Comparison of ENCODE assay signal across 17 cellular contexts in genomic region chr19:18264428-18264827, GRCh38. TPM values are rescaled to one million over a fixed set of nuclear protein-coding genes. Genes with fewer than 3 reads are reported as not detected.
DNase-seq lines count a peak whose midpoint lies in the region; ATAC-seq, FAIRE-seq and TF ChIP-seq lines count a peak whose summit lies in the region.
"Had no signal": no experiment of that assay in that cellular context is flagged by ENCODE, and none has a peak within 500 bp of the region (broad histone marks: within the 10 kb centered on the region; RNA-seq: fewer than 3 reads in every experiment).

No MANE protein-coding gene starts in this region.

- H3K9me3 ChIP-seq in K562 (replicated peaks; ENCODE audit: control insufficient read depth, insufficient read depth, low read depth, low read length): no peaks in the 10 kb centered on the region
- H3K9me3 ChIP-seq: BE2C had no signal

- H3K79me2 ChIP-seq in K562 (ENCODE audit: control insufficient read depth, insufficient read depth, low read length): no peaks in the 10 kb centered on the region

- H3K4me1 Mint-ChIP-seq in activated naive CD8-positive, alpha-beta T cell treated with anti-CD3 and anti-CD28 coated beads, Interleukin-2, amount 10 ng/mL, durations not matched to agents 7 days and 5 days: peaks cover 7% of the 10 kb centered on the region
- H3K4me1 Mint-ChIP-seq in activated naive CD8-positive, alpha-beta T cell treated with anti-CD3 and anti-CD28 coated beads for 36 hours: no peaks in the 10 kb centered on the region

- BruUV-seq in K562 (replicated peaks; lab: Mats Ljungman, UMichigan): no TSS peak

- POLR2A ChIA-PET in activated naive CD8-positive, alpha-beta T cell treated with anti-CD3 and anti-CD28 coated beads, Interleukin-2, amount 10 ng/mL, durations not matched to agents 7 days and 5 days (lab: Charles Lee): no interaction called here
- POLR2A ChIA-PET in K562 (lab: Yijun Ruan, JAX): interaction anchor here (1.0 to 3.3 kb wide), 3 partner anchors 11 to 123 kb away, joined by 5 to 44 read pairs (median 6); partner anchors contain the start of gene JUND

- no peaks in the 10 kb centered on the region for H3K27me3 ChIP-seq in K562 (ENCODE audit: control insufficient read depth in 2 of 2, insufficient read depth in 2 of 2, low read length in 2 of 2)
- H3K27me3 ChIP-seq: BE2C had no signal

- no peaks in the 10 kb centered on the region for H3K36me3 ChIP-seq in K562 (ENCODE audit: control insufficient read depth, insufficient read depth, low read length)

- peak; percentile 28 for DNase-seq in activated naive CD8-positive, alpha-beta T cell treated with anti-CD3 and anti-CD28 coated beads, Interleukin-2, amount 10 ng/mL, durations not matched to agents 7 days and 5 days
- no peak for DNase-seq in activated naive CD8-positive, alpha-beta T cell treated with anti-CD3 and anti-CD28 coated beads for 36 hours
- DNase-seq in K562 (ENCODE audit: extremely low read depth in 1 of 4, low spot score in 3 of 4): no peak
- no peak for DNase-seq in omental fat pad (ENCODE audit: low spot score)
- DNase-seq in head of caudate nucleus: no peak
- DNase-seq: 8988T; BE2C; CD8-positive, alpha-beta T cell; DMS79; HFFc6; NCI-H1105 treated with DMSO at 0.1 percent for 48 hours; NCI-H1694 treated with DMSO at 0.1 percent for 48 hours; NCI-H2107; NCI-H2227 treated with DMSO at 0.1 percent for 48 hours; NCI-H524 treated with DMSO at 0.1 percent for 48 hours had no signal

- CTCF ChIA-PET in K562 (lab: Yijun Ruan, JAX; ENCODE audit: low intra/inter-chr PET ratio): no interaction called here

- H3K9ac ChIP-seq in K562 (ENCODE audit: insufficient read depth in 1 of 2, low read depth in 2 of 2, low read length in 2 of 2): peak overlapping the region in 1 of 2 experiments; percentile 76; a peak in 2 of 4 replicates

- H3K9me1 ChIP-seq in K562 (ENCODE audit: control insufficient read depth, insufficient read depth, low read length): no peaks in the 10 kb centered on the region

- intact Hi-C loops in K562 (cut with micrococcal nuclease): no loop called here
- intact Hi-C loops in head of caudate nucleus (cut with DNase I): no loop called here

- H4K20me1 ChIP-seq in K562 (replicated peaks; ENCODE audit: control insufficient read depth, insufficient read depth, low read length): no peaks in the 10 kb centered on the region

- no peak overlapping the region for H3K4me3 Mint-ChIP-seq in activated naive CD8-positive, alpha-beta T cell treated with anti-CD3 and anti-CD28 coated beads, Interleukin-2, amount 10 ng/mL, durations not matched to agents 7 days and 5 days
- H3K4me3 Mint-ChIP-seq in activated naive CD8-positive, alpha-beta T cell treated with anti-CD3 and anti-CD28 coated beads for 36 hours: no peak overlapping the region
- H3K4me3 Mint-ChIP-seq: CD8-positive, alpha-beta T cell; HFFc6 had no signal

- peaks cover 5% of the 10 kb centered on the region for H3K36me3 Mint-ChIP-seq in activated naive CD8-positive, alpha-beta T cell treated with anti-CD3 and anti-CD28 coated beads, Interleukin-2, amount 10 ng/mL, durations not matched to agents 7 days and 5 days
- no peaks in the 10 kb centered on the region for H3K36me3 Mint-ChIP-seq in activated naive CD8-positive, alpha-beta T cell treated with anti-CD3 and anti-CD28 coated beads for 36 hours

- no peak overlapping the region for H3K27ac ChIP-seq in K562 (ENCODE audit: extremely low read depth, low read depth, low read length)

- no peak overlapping the region for H2AFZ ChIP-seq in K562 (ENCODE audit: low read depth, low read length)

- no peak overlapping the region for H3K4me3 ChIP-seq in K562

- in situ Hi-C loops in K562 (cut with MboI): no loop called here

- no peak for TF ChIP-seq EP300 in K562 (IDR thresholded peaks at IDR 0.05; ENCODE audit: low read length)

- whole genome bisulfite sequencing in K562 (ENCODE audit: insufficient coverage, low coverage, missing lambda C conversion rate): 55% methylated on average over 16 of the region's 16 CpGs

- no peak for TF ChIP-seq POLR2A in K562 (conservative IDR thresholded peaks at IDR 0.05)

- no peaks in the 10 kb centered on the region for H3K9me3 Mint-ChIP-seq in activated naive CD8-positive, alpha-beta T cell treated with anti-CD3 and anti-CD28 coated beads, Interleukin-2, amount 10 ng/mL, durations not matched to agents 7 days and 5 days
- H3K9me3 Mint-ChIP-seq in activated naive CD8-positive, alpha-beta T cell treated with anti-CD3 and anti-CD28 coated beads for 36 hours: no peaks in the 10 kb centered on the region
- H3K9me3 Mint-ChIP-seq: CD8-positive, alpha-beta T cell; HFFc6 had no signal

- no peak overlapping the region for H3K27ac Mint-ChIP-seq in activated naive CD8-positive, alpha-beta T cell treated with anti-CD3 and anti-CD28 coated beads, Interleukin-2, amount 10 ng/mL, durations not matched to agents 7 days and 5 days
- H3K27ac Mint-ChIP-seq in activated naive CD8-positive, alpha-beta T cell treated with anti-CD3 and anti-CD28 coated beads for 36 hours: no peak overlapping the region
- H3K27ac Mint-ChIP-seq: CD8-positive, alpha-beta T cell; HFFc6 had no signal

- peaks cover 14 to 37% of the 10 kb centered on the region in 2 experiments for H3K4me1 ChIP-seq in K562 (replicated peaks in 1 of 2; ENCODE audit: control insufficient read depth in 2 of 2, insufficient read depth in 2 of 2, low read length in 2 of 2)
- H3K4me1 ChIP-seq: BE2C had no signal

- TF ChIP-seq CTCF in K562 (IDR thresholded peaks at IDR 0.05 in 2 of 3, conservative IDR thresholded peaks at IDR 0.05 in 1 of 3; ENCODE audit: insufficient read depth in 2 of 3, low read depth in 1 of 3, low read length in 3 of 3): no peak
- TF ChIP-seq CTCF in omental fat pad (IDR thresholded peaks at IDR 0.05): no peak

- no peak for ATAC-seq in activated naive CD8-positive, alpha-beta T cell treated with anti-CD3 and anti-CD28 coated beads, Interleukin-2, amount 10 ng/mL, durations not matched to agents 7 days and 5 days (ENCODE audit: low read depth)
- ATAC-seq in K562 (no peak), omental fat pad (ENCODE audit: low FRiP score) (peak; percentile 22), GM18861 (IDR thresholded peaks at IDR 0.05; ENCODE audit: unreplicated experiment) (no peak)
- ATAC-seq: CD8-positive, alpha-beta T cell had no signal

- no peaks in the 10 kb centered on the region for H3K27me3 Mint-ChIP-seq in activated naive CD8-positive, alpha-beta T cell treated with anti-CD3 and anti-CD28 coated beads, Interleukin-2, amount 10 ng/mL, durations not matched to agents 7 days and 5 days
- H3K27me3 Mint-ChIP-seq in activated naive CD8-positive, alpha-beta T cell treated with anti-CD3 and anti-CD28 coated beads for 36 hours: no peaks in the 10 kb centered on the region

- TF ChIP-seq RAD21 in K562 (CRISPR knock-in tag; conservative IDR thresholded peaks at IDR 0.05 in 1 of 2, IDR thresholded peaks at IDR 0.05 in 1 of 2): no peak

- no peak for FAIRE-seq in K562 (lab: Jason Lieb, UNC)
- FAIRE-seq: H54 had no signal

- no peak overlapping the region for H3K4me2 ChIP-seq in K562 (ENCODE audit: insufficient read depth, low read length)

RNA-seq across cellular contexts. Expression of gene IQCN, which starts 9.8 kb away (rescaled TPM):
- total RNA-seq in activated naive CD8-positive, alpha-beta T cell treated with anti-CD3 and anti-CD28 coated beads, Interleukin-2, amount 10 ng/mL, durations not matched to agents 7 days and 5 days: 1 to 10 TPM; 5.0 to 5.2 TPM
- under 1 TPM; 0.29 to 0.32 TPM for total RNA-seq in activated naive CD8-positive, alpha-beta T cell treated with anti-CD3 and anti-CD28 coated beads for 36 hours
- 0.35 and 0.67 TPM in 2 replicates for total RNA-seq in K562 (2011; cell fraction: chromatin; rRNA removed; ENCODE audit: low replicate concordance)
- total RNA-seq in K562 (2011; cell fraction: nucleolus; rRNA removed): 0.17 and 0.39 TPM in 2 replicates
- total RNA-seq in K562 (2011; cell fraction: nucleoplasm; rRNA removed): 0.29 and 0.38 TPM in 2 replicates
- total RNA-seq in K562 (2014; rRNA removed): 0.04 and 0.05 TPM in 2 replicates
- total RNA-seq in K562 (2014; rRNA removed; fragmentation: Illumina TruSeq; extraction: Trizol): 0.04 TPM in 1 of 2 replicates, not detected in the other
- 0.04 and 0.07 TPM in 2 replicates for total RNA-seq in K562 (2015; rRNA removed; fragmentation: Illumina TruSeq; extraction: Trizol)
- total RNA-seq in K562 (2021): 0.07 and 0.16 TPM in 2 replicates
- polyA plus RNA-seq in K562 (2011; rRNA removed): 0.01 and 0.03 TPM in 2 replicates
- polyA plus RNA-seq in K562 (2011; cell fraction: cytosol; rRNA removed): 0.01 TPM in 1 of 2 replicates, not detected in the other
- polyA plus RNA-seq in K562 (2011; cell fraction: nucleus; rRNA removed): 0.06 and 0.33 TPM in 2 replicates
- 0.05 and 0.35 TPM in 2 replicates for polyA plus RNA-seq in K562 (2012)
- 0.01 and 0.03 TPM in 2 replicates for polyA plus RNA-seq in K562 (2014; fragmentation: Illumina TruSeq; extraction: Trizol)
- not detected for polyA plus RNA-seq in K562 (2014; fragmentation: Nextera tagmentation; extraction: Ambion mirVana)
- polyA plus RNA-seq in K562 (2014; rRNA removed): not detected in 2 replicates
- polyA minus RNA-seq in K562 (2011; rRNA and poly(A)+ RNA removed): 0.21 TPM in 1 of 2 replicates, not detected in the other
- polyA minus RNA-seq in K562 (2011; cell fraction: cytosol; rRNA and poly(A)+ RNA removed): not detected in 2 replicates
- 0.22 and 0.27 TPM in 2 replicates for polyA minus RNA-seq in K562 (2011; cell fraction: nucleus; rRNA and poly(A)+ RNA removed)
- total RNA-seq in omental fat pad: 10 to 100 TPM in 2 of 4 donors, 1 to 10 TPM in 2; 1.7 to 15.9 (median 7.4) TPM

RNA-seq across cellular contexts. Expression of gene JUND, which starts 17.0 kb away (rescaled TPM):
- total RNA-seq in activated naive CD8-positive, alpha-beta T cell treated with anti-CD3 and anti-CD28 coated beads, Interleukin-2, amount 10 ng/mL, durations not matched to agents 7 days and 5 days: 100 to 1,000 TPM; 366 to 394 TPM
- total RNA-seq in activated naive CD8-positive, alpha-beta T cell treated with anti-CD3 and anti-CD28 coated beads for 36 hours: 100 to 1,000 TPM; 379 to 398 TPM
- total RNA-seq in K562 (2011; cell fraction: chromatin; rRNA removed; ENCODE audit: low replicate concordance): 31.7 and 143 TPM in 2 replicates
- 201 and 240 TPM in 2 replicates for total RNA-seq in K562 (2011; cell fraction: nucleolus; rRNA removed)
- 97.7 and 104 TPM in 2 replicates for total RNA-seq in K562 (2011; cell fraction: nucleoplasm; rRNA removed)
- total RNA-seq in K562 (2014; rRNA removed) (279 and 297 TPM in 2 replicates), K562 (2014; rRNA removed; fragmentation: Illumina TruSeq; extraction: Trizol) (17.4 and 22.6 TPM in 2 replicates), K562 (2015; rRNA removed; fragmentation: Illumina TruSeq; extraction: Trizol) (33.1 and 33.7 TPM in 2 replicates), K562 (2021) (245 and 286 TPM in 2 replicates), omental fat pad (100 to 1,000 TPM; 398 to 859 (median 623) TPM)
- polyA plus RNA-seq in K562 (2011; rRNA removed) (74.2 and 83.0 TPM in 2 replicates), K562 (2014; fragmentation: Illumina TruSeq; extraction: Trizol) (42.3 and 63.5 TPM in 2 replicates), K562 (2014; fragmentation: Nextera tagmentation; extraction: Ambion mirVana) (10 to 100 TPM in 1 of 2 experiments, 1 to 10 TPM in 1; 6.4 to 11.8 TPM), K562 (2014; rRNA removed) (210 and 216 TPM in 2 replicates)
- 93.8 and 405 TPM in 2 replicates for polyA plus RNA-seq in K562 (2011; cell fraction: cytosol; rRNA removed)
- 78.6 and 150 TPM in 2 replicates for polyA plus RNA-seq in K562 (2011; cell fraction: nucleus; rRNA removed)
- 73.8 and 111 TPM in 2 replicates for polyA plus RNA-seq in K562 (2012)
- polyA minus RNA-seq in K562 (2011; rRNA and poly(A)+ RNA removed): 27.0 and 65.5 TPM in 2 replicates
- 243 and 277 TPM in 2 replicates for polyA minus RNA-seq in K562 (2011; cell fraction: cytosol; rRNA and poly(A)+ RNA removed)
- polyA minus RNA-seq in K562 (2011; cell fraction: nucleus; rRNA and poly(A)+ RNA removed): 89.5 and 108 TPM in 2 replicates

RNA-seq across cellular contexts. Expression of gene PDE4C, which starts 38.2 kb away (rescaled TPM):
- total RNA-seq in activated naive CD8-positive, alpha-beta T cell treated with anti-CD3 and anti-CD28 coated beads, Interleukin-2, amount 10 ng/mL, durations not matched to agents 7 days and 5 days: under 1 TPM in 1 of 2 experiments, not detected in 1; 0.65 TPM
- not detected for total RNA-seq in activated naive CD8-positive, alpha-beta T cell treated with anti-CD3 and anti-CD28 coated beads for 36 hours
- total RNA-seq in K562 (2011; cell fraction: chromatin; rRNA removed; ENCODE audit: low replicate concordance): 1.9 and 5.1 TPM in 2 replicates
- 2.2 and 3.0 TPM in 2 replicates for total RNA-seq in K562 (2011; cell fraction: nucleolus; rRNA removed)
- 1.3 and 1.6 TPM in 2 replicates for total RNA-seq in K562 (2011; cell fraction: nucleoplasm; rRNA removed)
- 0.16 and 0.91 TPM in 2 replicates for total RNA-seq in K562 (2014; rRNA removed)
- 0.11 and 0.29 TPM in 2 replicates for total RNA-seq in K562 (2014; rRNA removed; fragmentation: Illumina TruSeq; extraction: Trizol)
- not detected in 2 replicates for total RNA-seq in K562 (2015; rRNA removed; fragmentation: Illumina TruSeq; extraction: Trizol)
- 0.29 and 0.45 TPM in 2 replicates for total RNA-seq in K562 (2021)
- 0.60 and 0.81 TPM in 2 replicates for polyA plus RNA-seq in K562 (2011; rRNA removed)
- 0.83 and 0.88 TPM in 2 replicates for polyA plus RNA-seq in K562 (2011; cell fraction: cytosol; rRNA removed)
- 4.1 and 6.8 TPM in 2 replicates for polyA plus RNA-seq in K562 (2011; cell fraction: nucleus; rRNA removed)
- polyA plus RNA-seq in K562 (2012): 0.17 and 0.22 TPM in 2 replicates
- polyA plus RNA-seq in K562 (2014; fragmentation: Illumina TruSeq; extraction: Trizol): 0.06 and 0.24 TPM in 2 replicates
- under 1 TPM; 0.04 to 0.08 TPM for polyA plus RNA-seq in K562 (2014; fragmentation: Nextera tagmentation; extraction: Ambion mirVana)
- 0.81 and 0.89 TPM in 2 replicates for polyA plus RNA-seq in K562 (2014; rRNA removed)
- polyA minus RNA-seq in K562 (2011; rRNA and poly(A)+ RNA removed): 0.18 TPM in 1 of 2 replicates, not detected in the other
- 0.86 TPM in 1 of 2 replicates, not detected in the other for polyA minus RNA-seq in K562 (2011; cell fraction: cytosol; rRNA and poly(A)+ RNA removed)
- 1.1 and 1.8 TPM in 2 replicates for polyA minus RNA-seq in K562 (2011; cell fraction: nucleus; rRNA and poly(A)+ RNA removed)
- 1 to 10 TPM in 1 of 4 donors, under 1 TPM in 2, not detected in 1; 0.12 to 1.5 (median 0.63) TPM for total RNA-seq in omental fat pad

RNA-seq across cellular contexts. Expression of gene LSM4, which starts 58.4 kb away (rescaled TPM):
- 100 to 1,000 TPM; 151 to 157 TPM for total RNA-seq in activated naive CD8-positive, alpha-beta T cell treated with anti-CD3 and anti-CD28 coated beads, Interleukin-2, amount 10 ng/mL, durations not matched to agents 7 days and 5 days
- 100 to 1,000 TPM; 419 to 435 TPM for total RNA-seq in activated naive CD8-positive, alpha-beta T cell treated with anti-CD3 and anti-CD28 coated beads for 36 hours
- total RNA-seq in K562 (2011; cell fraction: chromatin; rRNA removed; ENCODE audit: low replicate concordance): 34.5 and 96.0 TPM in 2 replicates
- 110 and 120 TPM in 2 replicates for total RNA-seq in K562 (2011; cell fraction: nucleolus; rRNA removed)
- total RNA-seq in K562 (2011; cell fraction: nucleoplasm; rRNA removed): 70.1 and 74.1 TPM in 2 replicates
- total RNA-seq in K562 (2014; rRNA removed) (763 and 822 TPM in 2 replicates), K562 (2014; rRNA removed; fragmentation: Illumina TruSeq; extraction: Trizol) (202 and 208 TPM in 2 replicates), K562 (2015; rRNA removed; fragmentation: Illumina TruSeq; extraction: Trizol) (273 and 275 TPM in 2 replicates), K562 (2021) (362 and 385 TPM in 2 replicates), omental fat pad (100 to 1,000 TPM in 1 of 4 donors, 10 to 100 TPM in 3; 58.6 to 140 (median 93.1) TPM)
- polyA plus RNA-seq in K562 (2011; rRNA removed) (188 and 201 TPM in 2 replicates), K562 (2014; fragmentation: Illumina TruSeq; extraction: Trizol) (126 and 203 TPM in 2 replicates), K562 (2014; fragmentation: Nextera tagmentation; extraction: Ambion mirVana) (10 to 100 TPM; 11.9 to 29.7 TPM), K562 (2014; rRNA removed) (674 and 746 TPM in 2 replicates)
- polyA plus RNA-seq in K562 (2011; cell fraction: cytosol; rRNA removed): 294 and 432 TPM in 2 replicates
- 206 and 249 TPM in 2 replicates for polyA plus RNA-seq in K562 (2011; cell fraction: nucleus; rRNA removed)
- polyA plus RNA-seq in K562 (2012): 245 and 279 TPM in 2 replicates
- 38.4 and 39.9 TPM in 2 replicates for polyA minus RNA-seq in K562 (2011; rRNA and poly(A)+ RNA removed)
- 64.5 and 67.5 TPM in 2 replicates for polyA minus RNA-seq in K562 (2011; cell fraction: cytosol; rRNA and poly(A)+ RNA removed)
- 48.1 and 57.9 TPM in 2 replicates for polyA minus RNA-seq in K562 (2011; cell fraction: nucleus; rRNA and poly(A)+ RNA removed)
